8 cellular contexts compared by ENCODE assay signal in the genomic region with DNA sequence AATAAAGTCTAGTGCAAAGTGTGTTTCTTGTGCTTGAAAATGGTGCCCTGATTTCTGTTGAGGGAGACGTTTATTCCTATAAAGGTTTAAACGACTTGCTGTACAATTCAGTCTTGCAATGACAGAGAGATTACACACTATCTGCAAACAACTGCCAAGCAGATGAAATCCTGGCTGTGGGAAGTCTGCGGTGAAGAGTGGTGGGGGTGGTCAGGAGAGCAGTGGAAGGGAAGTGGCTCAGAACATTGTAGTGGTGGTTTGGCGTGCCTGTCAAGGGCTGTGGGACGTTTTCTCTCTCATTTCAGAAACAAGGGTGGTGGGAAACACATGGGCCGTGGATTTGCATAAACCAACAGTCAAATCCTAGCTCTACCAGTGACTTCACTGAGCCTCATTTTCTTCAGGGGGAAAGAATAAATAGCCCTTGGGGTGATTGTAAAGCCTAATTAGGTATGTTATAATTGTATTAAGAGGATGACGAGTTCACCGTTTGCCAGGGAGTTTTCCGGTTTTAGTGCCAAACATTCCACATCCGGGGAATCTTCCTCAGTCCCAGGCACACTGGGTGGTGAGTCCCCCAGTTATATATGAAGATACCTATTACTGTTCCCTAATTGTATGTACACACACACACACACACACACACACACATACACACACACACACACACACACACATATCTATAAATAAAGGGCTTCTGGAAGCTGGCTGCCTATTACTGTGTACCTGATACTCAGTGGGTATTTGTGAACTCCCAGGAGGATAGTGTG.
DNase-seq lines count a peak whose midpoint lies in the region; ATAC-seq and TF ChIP-seq lines count a peak whose summit lies in the region.

No MANE protein-coding gene starts in this region.

- peak overlapping the region; percentile 72 for H4K91ac ChIP-seq in IMR-90 (ENCODE audit: insufficient read depth, low read depth, low read length)

- POLR2A ChIA-PET in IMR-90 (lab: Charles Lee; ENCODE audit: unreplicated experiment), result no interaction called here

- no peaks in the 10 kb centered on the region for H3K9me3 ChIP-seq in IMR-90 (ENCODE audit: control insufficient read depth, insufficient read depth, low read length)
- no peaks in the 10 kb centered on the region for H3K9me3 ChIP-seq in thymus (ENCODE audit: control insufficient read depth)

- TF ChIP-seq CTCF in IMR-90 (conservative IDR thresholded peaks at IDR 0.05; ENCODE audit: low read depth, low read length) (no peak), mesothelial cell of epicardium (IDR thresholded peaks at IDR 0.05; ENCODE audit: unreplicated experiment) (no peak), omental fat pad (IDR thresholded peaks at IDR 0.05) (no peak)

- H3K4me1 Mint-ChIP-seq in central memory CD8-positive, alpha-beta T cell, result peaks cover 91% of the 10 kb centered on the region
- peaks cover 64% of the 10 kb centered on the region for H3K4me1 Mint-ChIP-seq in mesothelial cell of epicardium

- peaks cover 34% of the 10 kb centered on the region for H3K9me1 ChIP-seq in IMR-90 (ENCODE audit: insufficient read depth, low read length)

- H3K36me3 Mint-ChIP-seq in central memory CD8-positive, alpha-beta T cell (ENCODE audit: insufficient read depth), result peaks cover 46% of the 10 kb centered on the region
- H3K36me3 Mint-ChIP-seq in mesothelial cell of epicardium, result peaks cover 2% of the 10 kb centered on the region

- peak overlapping the region; percentile 72; the same call in 1 of the 2 replicates for H3K56ac ChIP-seq in IMR-90 (ENCODE audit: extremely low read depth, insufficient read depth, low read length)

- CTCF ChIA-PET in IMR-90 (lab: Yijun Ruan, JAX), result no interaction called here

- dilution Hi-C loops in IMR-90 (cut with HindIII; ENCODE audit: low sequenced_read_pairs, unreplicated experiment), result no loop called here

- H2BK5ac ChIP-seq in IMR-90 (ENCODE audit: low read depth, low read length, poor library complexity, severe bottlenecking), result peak overlapping the region; percentile 65

- H3K4me3 Mint-ChIP-seq in central memory CD8-positive, alpha-beta T cell, result peak overlapping the region; percentile 75
- no peak overlapping the region for H3K4me3 Mint-ChIP-seq in mesothelial cell of epicardium

- TF ChIP-seq POLR2A in IMR-90 (IDR thresholded peaks at IDR 0.05; ENCODE audit: low read depth, low read length), result no peak; the same call in 1 of the 2 replicates

- peak overlapping the region; percentile 22 to 50; a peak in 3 of 4 replicates for H4K8ac ChIP-seq in IMR-90 (ENCODE audit: low read depth in 2 of 2, low read length in 2 of 2)

- no peak overlapping the region for H3K9ac ChIP-seq in IMR-90 (ENCODE audit: low read depth, low read length)

- peak overlapping the region; percentile 66 for H3K4ac ChIP-seq in IMR-90 (ENCODE audit: low read depth, low read length)

- peak overlapping the region; percentile 46; the same call in 1 of the 2 replicates for H3K18ac ChIP-seq in IMR-90 (ENCODE audit: low read depth, low read length)

- BruUV-seq in IMR-90 (replicated peaks; lab: Mats Ljungman, UMichigan), result no TSS peak

- H3K4me3 ChIP-seq in GM08714 (ENCODE audit: low read length) (peak overlapping the region; percentile 12; the same call in 1 of the 2 replicates), IMR-90 (ENCODE audit: insufficient read depth, low read depth, low read length) (no peak overlapping the region), thymus (ENCODE audit: low read length) (no peak overlapping the region)

- peak overlapping the region; percentile 78 for H2BK120ac ChIP-seq in IMR-90 (ENCODE audit: low read depth, low read length)

- H3K27ac Mint-ChIP-seq in central memory CD8-positive, alpha-beta T cell (ENCODE audit: low read depth), result peak overlapping the region; percentile 99
- H3K27ac Mint-ChIP-seq in mesothelial cell of epicardium, result peak overlapping the region; percentile 93

- no peak overlapping the region for H4K5ac ChIP-seq in IMR-90 (ENCODE audit: low read depth, low read length)

- peaks cover 35% of the 10 kb centered on the region for H3K4me1 ChIP-seq in IMR-90 (ENCODE audit: control insufficient read depth, insufficient read depth, low read length)
- peaks cover 68% of the 10 kb centered on the region for H3K4me1 ChIP-seq in thymus (ENCODE audit: control insufficient read depth, insufficient read depth, low read length)

- H3K27ac ChIP-seq in IMR-90 (ENCODE audit: insufficient read depth, low read length) (peak overlapping the region; percentile 16), thymus (ENCODE audit: low read depth) (peak overlapping the region; percentile 92)

- no peaks in the 10 kb centered on the region for H3K27me3 Mint-ChIP-seq in central memory CD8-positive, alpha-beta T cell
- H3K27me3 Mint-ChIP-seq in mesothelial cell of epicardium (ENCODE audit: low read depth), result no peaks in the 10 kb centered on the region

- peak overlapping the region; percentile 65; the same call in 1 of the 2 replicates for H3K23ac ChIP-seq in IMR-90 (ENCODE audit: low read depth, low read length)

- H2BK20ac ChIP-seq in IMR-90 (ENCODE audit: low read depth, low read length), result peak overlapping the region; percentile 77; the same call in 1 of the 2 replicates

- in situ Hi-C loops in IMR-90 (cut with MboI; ENCODE audit: low sequenced_read_pairs), result no loop called here

- peaks cover 31% of the 10 kb centered on the region; the same call in 1 of the 2 replicates for H4K20me1 ChIP-seq in IMR-90 (ENCODE audit: insufficient read depth, low read length)

- intact Hi-C loops in IMR-90 (cut with micrococcal nuclease), result loop anchor here (1.0 to 5.0 kb wide), 3 partner anchors 11 to 395 kb away; a partner anchor contains a TSS

- peak; percentile 97 for DNase-seq in IMR-90
- peak; percentile 27 for DNase-seq in T1000 (lab: John Stamatoyannopoulos, UW)
- peak in 1 of 2 donors; percentile 51 for DNase-seq in central memory CD8-positive, alpha-beta T cell (ENCODE audit: low spot score in 2 of 2)
- DNase-seq in mesothelial cell of epicardium (ENCODE audit: low spot score in 2 of 2, unreplicated experiment in 2 of 2), result no peak
- no peak for DNase-seq in omental fat pad (ENCODE audit: low spot score)

- H2AFZ ChIP-seq in IMR-90 (replicated peaks; ENCODE audit: low read length, poor library complexity), result no peak overlapping the region

- peak overlapping the region; percentile 3; the same call in 1 of the 3 replicates for H2BK15ac ChIP-seq in IMR-90 (ENCODE audit: low read depth, low read length)

- peak; percentile 48 for ATAC-seq in GM21576 (IDR thresholded peaks at IDR 0.05; ENCODE audit: unreplicated experiment)
- peak; percentile 79 for ATAC-seq in IMR-90 (ENCODE audit: low read depth)
- no peak for ATAC-seq in central memory CD8-positive, alpha-beta T cell (replicated peaks; ENCODE audit: extremely low read depth, poor library complexity, severe bottlenecking)
- ATAC-seq in omental fat pad (ENCODE audit: low FRiP score), result no peak

- H3K4me2 ChIP-seq in IMR-90 (ENCODE audit: low read depth, low read length), result peak overlapping the region; percentile 64

- H3K27me3 ChIP-seq in IMR-90 (ENCODE audit: control insufficient read depth, insufficient read depth, low read length) (no peaks in the 10 kb centered on the region), thymus (ENCODE audit: control insufficient read depth, insufficient read depth) (no peaks in the 10 kb centered on the region)

- H3K36me3 ChIP-seq in IMR-90 (ENCODE audit: control insufficient read depth, insufficient read depth, low read length), result no peaks in the 10 kb centered on the region
- no peaks in the 10 kb centered on the region for H3K36me3 ChIP-seq in thymus (ENCODE audit: control insufficient read depth, insufficient read depth)

- peak overlapping the region; percentile 49; the same call in 1 of the 2 replicates for H3K14ac ChIP-seq in IMR-90 (replicated peaks; ENCODE audit: low read depth, low read length)

- H2AK9ac ChIP-seq in IMR-90 (replicated peaks; ENCODE audit: low read depth, low read length, poor library complexity), result no peak overlapping the region

- no peaks in the 10 kb centered on the region for H3K9me3 Mint-ChIP-seq in central memory CD8-positive, alpha-beta T cell
- H3K9me3 Mint-ChIP-seq in mesothelial cell of epicardium, result no peaks in the 10 kb centered on the region

- peak; percentile 31; the same call in 1 of the 2 replicates for TF ChIP-seq RAD21 in IMR-90 (IDR thresholded peaks at IDR 0.05; ENCODE audit: low read length)

- H2AK5ac ChIP-seq in IMR-90 (ENCODE audit: low read depth, low read length), result peak overlapping the region; percentile 51

- WGBS in IMR-90 (ENCODE audit: extremely low coverage in 2 of 2, insufficient read length in 1 of 2), 2 experiments, result no CpG with 5 or more reads among the region's 10 CpGs
- 5% methylated on average over 10 of the region's 10 CpGs for WGBS in thymus

- H3K79me1 ChIP-seq in IMR-90 (ENCODE audit: low read depth in 1 of 2, low read length in 2 of 2), result peaks cover 49 to 83% of the 10 kb centered on the region in 2 experiments

TF ChIP-seq in IMR-90, 13 proteins besides CTCF, POLR2A, EP300 and RAD21 (continues in another document):
- TF ChIP-seq SMC3 (IDR thresholded peaks at IDR 0.05; ENCODE audit: low read depth, low read length), result 0 out of 2 replicates have a peak, but pooled peaks have one; percentile 28
- TF ChIP-seq RCOR1 (IDR thresholded peaks at IDR 0.05; ENCODE audit: insufficient replicate concordance, low read length), result no peak
- no peak for TF ChIP-seq NFE2L2 (IDR thresholded peaks at IDR 0.05; ENCODE audit: low read depth, low read length)
- TF ChIP-seq, protein P1, sequence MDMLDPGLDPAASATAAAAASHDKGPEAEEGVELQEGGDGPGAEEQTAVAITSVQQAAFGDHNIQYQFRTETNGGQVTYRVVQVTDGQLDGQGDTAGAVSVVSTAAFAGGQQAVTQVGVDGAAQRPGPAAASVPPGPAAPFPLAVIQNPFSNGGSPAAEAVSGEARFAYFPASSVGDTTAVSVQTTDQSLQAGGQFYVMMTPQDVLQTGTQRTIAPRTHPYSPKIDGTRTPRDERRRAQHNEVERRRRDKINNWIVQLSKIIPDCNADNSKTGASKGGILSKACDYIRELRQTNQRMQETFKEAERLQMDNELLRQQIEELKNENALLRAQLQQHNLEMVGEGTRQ (IDR thresholded peaks at IDR 0.05; ENCODE audit: low read depth, low read length), result no peak
- no peak for TF ChIP-seq FOS (IDR thresholded peaks at IDR 0.05; ENCODE audit: low read depth, low read length)
- TF ChIP-seq, protein P2, sequence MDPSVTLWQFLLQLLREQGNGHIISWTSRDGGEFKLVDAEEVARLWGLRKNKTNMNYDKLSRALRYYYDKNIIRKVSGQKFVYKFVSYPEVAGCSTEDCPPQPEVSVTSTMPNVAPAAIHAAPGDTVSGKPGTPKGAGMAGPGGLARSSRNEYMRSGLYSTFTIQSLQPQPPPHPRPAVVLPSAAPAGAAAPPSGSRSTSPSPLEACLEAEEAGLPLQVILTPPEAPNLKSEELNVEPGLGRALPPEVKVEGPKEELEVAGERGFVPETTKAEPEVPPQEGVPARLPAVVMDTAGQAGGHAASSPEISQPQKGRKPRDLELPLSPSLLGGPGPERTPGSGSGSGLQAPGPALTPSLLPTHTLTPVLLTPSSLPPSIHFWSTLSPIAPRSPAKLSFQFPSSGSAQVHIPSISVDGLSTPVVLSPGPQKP (IDR thresholded peaks at IDR 0.05; ENCODE audit: borderline replicate concordance, low read depth, low read length), result no peak
- TF ChIP-seq CEBPB (IDR thresholded peaks at IDR 0.05; ENCODE audit: low read depth, low read length), result peak; percentile 81
- peak; percentile 71 for TF ChIP-seq MXI1 (IDR thresholded peaks at IDR 0.05; ENCODE audit: borderline replicate concordance, low read depth, low read length)

Comparison
In these comparisons a context has a peak if more than half of its experiments do, and no peak if none do; other contexts are left out.
1. ATAC-seq: peak in GM21576 (single experiment) and IMR-90 (single experiment); none in central memory CD8-positive, alpha-beta T cell (single experiment) and omental fat pad (single experiment).
2. DNase-seq: peak in IMR-90 (single experiment) and T1000 (single experiment); none in mesothelial cell of epicardium (0 of 2) and omental fat pad (single experiment).